ENCODE assay signal across 3 cellular contexts in genomic region chr2:129922571-129923264, GRCh38.
TF ChIP-seq lines count a peak whose summit lies in the region.

No MANE protein-coding gene starts in this region.

TF ChIP-seq in SK-N-SH, 30 proteins besides CTCF, POLR2A, EP300 and RAD21:
- TF ChIP-seq POLR2AphosphoS5 (IDR thresholded peaks at IDR 0.05; ENCODE audit: low read depth, low read length) (no peak), EZH2phosphoT487 (IDR thresholded peaks at IDR 0.05; ENCODE audit: borderline replicate concordance, low read depth) (no peak), RCOR1 (IDR thresholded peaks at IDR 0.05; ENCODE audit: low read length) (no peak), TAF1 (IDR thresholded peaks at IDR 0.05; ENCODE audit: borderline replicate concordance, low read depth, low read length) (no peak), TCF12 (IDR thresholded peaks at IDR 0.05) (no peak), USF1 (IDR thresholded peaks at IDR 0.05; ENCODE audit: borderline replicate concordance, low read depth) (no peak), FOSL2 (IDR thresholded peaks at IDR 0.05; ENCODE audit: borderline replicate concordance, low read depth) (no peak), PBX3 (IDR thresholded peaks at IDR 0.05) (no peak), IRF3 (IDR thresholded peaks at IDR 0.05; ENCODE audit: low read depth, low read length) (no peak), CHD2 (IDR thresholded peaks at IDR 0.05; ENCODE audit: low read length, partially characterized antibody) (no peak), MEF2A (IDR thresholded peaks at IDR 0.05; ENCODE audit: borderline replicate concordance, low read depth) (no peak), TEAD4 (IDR thresholded peaks at IDR 0.05; ENCODE audit: borderline replicate concordance, insufficient read depth) (no peak), MAX (IDR thresholded peaks at IDR 0.05; ENCODE audit: low read depth) (no peak), SIN3A (IDR thresholded peaks at IDR 0.05; ENCODE audit: borderline replicate concordance, low read depth, low read length) (no peak), YY1 (IDR thresholded peaks at IDR 0.05; ENCODE audit: low read depth) (no peak), ELF1 (IDR thresholded peaks at IDR 0.05) (no peak), GATA2 (CRISPR knock-in tag; IDR thresholded peaks at IDR 0.05) (no peak), NFIC (IDR thresholded peaks at IDR 0.05; ENCODE audit: borderline replicate concordance) (no peak), GABPA (IDR thresholded peaks at IDR 0.05; ENCODE audit: low read depth) (no peak)

TF ChIP-seq in SK-N-SH treated with all-trans-retinoic acid at 6 μM for 48 hours, 23 proteins besides CTCF, POLR2A, EP300 and RAD21:
- TF ChIP-seq BACH2 (CRISPR knock-in tag; IDR thresholded peaks at IDR 0.05; ENCODE audit: borderline replicate concordance) (no peak), ESRRG (CRISPR knock-in tag; IDR thresholded peaks at IDR 0.05) (no peak), ZC3H10 (CRISPR knock-in tag; IDR thresholded peaks at IDR 0.05) (no peak), TCF4 (CRISPR knock-in tag; IDR thresholded peaks at IDR 0.05; ENCODE audit: borderline replicate concordance) (no peak), RARB (CRISPR knock-in tag; IDR thresholded peaks at IDR 0.05) (no peak), ZFP30 (CRISPR knock-in tag; IDR thresholded peaks at IDR 0.05) (no peak), ARNTL (CRISPR knock-in tag; IDR thresholded peaks at IDR 0.05; ENCODE audit: borderline replicate concordance, low read depth) (no peak), ISL1 (CRISPR knock-in tag; IDR thresholded peaks at IDR 0.05) (no peak), CSDC2 (CRISPR knock-in tag; IDR thresholded peaks at IDR 0.05) (no peak), CREB5 (CRISPR knock-in tag; IDR thresholded peaks at IDR 0.05; ENCODE audit: low read depth) (no peak), TOX (CRISPR knock-in tag; IDR thresholded peaks at IDR 0.05; ENCODE audit: borderline replicate concordance) (no peak), OSR1 (CRISPR knock-in tag; IDR thresholded peaks at IDR 0.05) (no peak), PATZ1 (CRISPR knock-in tag; IDR thresholded peaks at IDR 0.05; ENCODE audit: borderline replicate concordance) (no peak)

TF ChIP-seq in H1, 55 proteins besides CTCF, POLR2A, EP300 and RAD21:
- TF ChIP-seq CHD7 (IDR thresholded peaks at IDR 0.05; ENCODE audit: insufficient replicate concordance, low read length) (no peak), KDM4A (IDR thresholded peaks at IDR 0.05; ENCODE audit: low read depth, low read length, severe bottlenecking) (peak; percentile 59), NRF1 (IDR thresholded peaks at IDR 0.05; ENCODE audit: low read depth, low read length) (no peak)
TF ChIP-seq in H1: peak in this region for 1.
